In genomic region chr16:74410981-74411380, GRCh38 we compare ENCODE assay signal across 4 cellular contexts. TPM values are rescaled to one million over a fixed set of nuclear protein-coding genes. Genes with fewer than 3 reads are reported as not detected.
"Had no signal": no experiment of that assay in that cellular context is flagged by ENCODE, and none has a peak within 500 bp of the region (broad histone marks: within the 10 kb centered on the region; RNA-seq: fewer than 3 reads in every experiment).

No MANE protein-coding gene starts in this region.

RNA-seq across cellular contexts. Expression of gene CLEC18B, which starts 10.3 kb away (rescaled TPM):
- total RNA-seq: pulmonary artery endothelial cell, right atrium auricular region had no signal
- polyA plus RNA-seq: naive thymus-derived CD8-positive, alpha-beta T cell had no signal

RNA-seq across cellular contexts. Expression of gene NPIPB15, which starts 34.9 kb away (rescaled TPM):
- total RNA-seq: lung microvascular endothelial cell had no signal
